In genomic region chr10:30472414-30473155, GRCh38 we compare ENCODE assay signal across 1 cellular context.
TF ChIP-seq lines count a peak whose summit lies in the region.

No MANE protein-coding gene starts in this region.

TF ChIP-seq in A549, 52 proteins besides CTCF, POLR2A, EP300 and RAD21 (continued from another document):
- TF ChIP-seq ATOH8 (CRISPR knock-in tag; IDR thresholded peaks at IDR 0.05; ENCODE audit: low read depth) (no peak), JUNB (IDR thresholded peaks at IDR 0.05) (no peak), NFE2L2 (conservative IDR thresholded peaks at IDR 0.05; ENCODE audit: low read length) (no peak)
TF ChIP-seq in A549: peak in this region for 0.
